ENCODE assay signal across 26 cellular contexts in the genomic region with DNA sequence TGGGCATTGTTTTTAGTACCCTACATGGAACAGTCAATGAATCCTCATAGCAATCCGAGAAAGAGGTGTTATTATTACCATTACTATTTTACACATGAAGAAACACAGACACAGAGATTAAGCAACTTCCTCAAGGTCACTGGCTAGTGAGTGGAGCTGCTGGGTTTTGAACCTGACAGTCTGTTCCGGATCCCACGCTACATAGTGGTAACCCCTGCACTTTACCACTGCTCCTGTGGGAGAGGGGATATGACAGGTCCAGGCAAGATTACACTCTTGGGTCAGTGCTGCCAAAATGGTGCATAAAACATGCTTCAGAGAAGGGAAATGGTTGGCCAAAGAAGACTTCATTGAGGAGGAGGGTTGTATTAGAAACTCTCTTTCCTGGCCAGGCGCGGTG.
"Had no signal": no experiment of that assay in that cellular context is flagged by ENCODE, and none has a peak within 500 bp of the region (broad histone marks: within the 10 kb centered on the region; RNA-seq: fewer than 3 reads in every experiment).

No MANE protein-coding gene starts in this region.

- H3K9me3 ChIP-seq: heart left ventricle, left ventricle myocardium inferior, neutrophil, stomach, suprapubic skin, tibial nerve, uterus had no signal

- H2AFZ ChIP-seq: neural progenitor cell had no signal

- H3K4me2 ChIP-seq: neural progenitor cell, smooth muscle cell had no signal

- ATAC-seq: heart left ventricle; natural killer cell; right cardiac atrium; stimulated activated memory B cell treated with anti-CD40 and anti-IgM and Interleukin-4, amounts not matched to agents 10 μg/mL and 1 μg/mL and 100 μg/mL, for 72 hours; stimulated activated naive CD8-positive, alpha-beta T cell treated with anti-CD3 and anti-CD28 coated beads, Interleukin-15, Interleukin-2, amounts not matched to agents 100 U/mL and 50 U/mL, for 24 hours had no signal

- H3K27ac ChIP-seq: heart left ventricle, left ventricle myocardium inferior, neural progenitor cell, neutrophil, stomach, uterus had no signal

- H3K4me3 ChIP-seq: heart left ventricle, left ventricle myocardium inferior, lung, neural progenitor cell, smooth muscle cell, stomach, suprapubic skin, tibial nerve, uterus had no signal

- H3K36me3 ChIP-seq: heart left ventricle, left ventricle myocardium inferior, neural progenitor cell, neutrophil, stomach, suprapubic skin, tibial nerve, uterus had no signal

- H3K9ac ChIP-seq: neural progenitor cell had no signal

- DNase-seq: heart left ventricle; hypothalamus; immature natural killer cell; islet precursor cell; left ventricle myocardium inferior; mesendoderm; naive B cell; natural killer cell; nephron progenitor cell; occipital lobe; retina; right cardiac atrium; stimulated activated CD4-positive, alpha-beta T cell treated with anti-CD3 and anti-CD28 coated beads, Interleukin-1b, Interleukin-23, amount 100 ng/mL, for 48 hours; stimulated activated CD4-positive, alpha-beta T cell treated with anti-CD3 and anti-CD28 coated beads, Interleukin-2, amount 100 ng/mL, for 48 hours; stimulated activated CD4-positive, alpha-beta T cell treated with anti-CD3 and anti-CD28 coated beads, Interleukin-4, amount 100 ng/mL, for 4 hours; stimulated activated CD8-positive, alpha-beta memory T cell treated with anti-CD3 and anti-CD28 coated beads, Interleukin-4, amount 100 ng/mL, for 48 hours; stimulated activated naive CD8-positive, alpha-beta T cell treated with anti-CD3 and anti-CD28 coated beads, Interleukin-15, Interleukin-2, amounts not matched to agents 100 U/mL and 50 U/mL, for 24 hours; stomach; uterus had no signal

- H3K4me1 ChIP-seq: heart left ventricle, left ventricle myocardium inferior, neural progenitor cell, stomach, suprapubic skin, uterus had no signal

- H3K27me3 ChIP-seq: heart left ventricle, neural progenitor cell, neutrophil, stomach, suprapubic skin, tibial nerve, uterus had no signal
